ENCODE assay signal across 26 cellular contexts in genomic region chr4:78659665-78660064, GRCh38.
"Had no signal": no experiment of that assay in that cellular context is flagged by ENCODE, and none has a peak within 500 bp of the region (broad histone marks: within the 10 kb centered on the region; RNA-seq: fewer than 3 reads in every experiment).

No MANE protein-coding gene starts in this region.

- H3K36me3 Mint-ChIP-seq: activated naive CD4-positive, alpha-beta T cell treated with anti-CD3 and anti-CD28 coated beads, Interleukin-2, amount 10 ng/mL, durations not matched to agents 7 days and 5 days; natural killer cell had no signal

- FAIRE-seq: endometrium, TTC549 had no signal

- H3K27ac Mint-ChIP-seq: natural killer cell, T-helper 17 cell had no signal

- H3K36me3 ChIP-seq: cardiac muscle cell, left ventricle myocardium inferior, ovary, prostate gland, spleen, thyroid gland, upper lobe of right lung, WERI-Rb-1 had no signal

- H3K27me3 ChIP-seq: body of pancreas, cardiac muscle cell, foreskin keratinocyte, ovary, spleen, thyroid gland, upper lobe of right lung had no signal

- H3K9me3 Mint-ChIP-seq: activated naive CD4-positive, alpha-beta T cell treated with anti-CD3 and anti-CD28 coated beads, Interleukin-2, amount 10 ng/mL, durations not matched to agents 7 days and 5 days had no signal

- H3K27ac ChIP-seq: body of pancreas, cardiac muscle cell, foreskin keratinocyte, left ventricle myocardium inferior, ovary, prostate gland, thyroid gland, upper lobe of right lung, WERI-Rb-1 had no signal

- H3K27me3 Mint-ChIP-seq: activated naive CD4-positive, alpha-beta T cell treated with anti-CD3 and anti-CD28 coated beads, Interleukin-2, amount 10 ng/mL, durations not matched to agents 7 days and 5 days had no signal

- H3K4me1 ChIP-seq: foreskin keratinocyte, prostate gland had no signal

- DNase-seq: activated CD4-positive, alpha-beta T cell treated with anti-CD3 and anti-CD28 coated beads for 1 hour; activated CD4-positive, alpha-beta T cell treated with anti-CD3 and anti-CD28 coated beads, Interleukin-2, amount 50 U/mL, for 1 hour; activated CD8-positive, alpha-beta memory T cell treated with anti-CD3 and anti-CD28 coated beads for 24 hours; activated CD8-positive, alpha-beta memory T cell treated with anti-CD3 and anti-CD28 coated beads, Interleukin-2, amount 50 U/mL, for 4 hours; activated effector memory CD4-positive, alpha-beta T cell treated with Interleukin-2 at 50 U/mL for 16 hours; activated naive CD4-positive, alpha-beta T cell treated with anti-CD3 and anti-CD28 coated beads, Interleukin-2, amount 10 ng/mL, durations not matched to agents 7 days and 5 days; activated T-cell treated with anti-CD3 and anti-CD28 coated beads, Interleukin-2, amount 50 U/mL, for 48 hours; effector CD4-positive, alpha-beta T cell; foreskin keratinocyte; left ventricle myocardium inferior; midbrain; natural killer cell; ovary; spleen; stimulated activated CD4-positive, alpha-beta T cell treated with anti-CD3 and anti-CD28 coated beads, Interleukin-4, amount 100 ng/mL, for 24 hours; stimulated activated naive CD4-positive, alpha-beta T cell treated with Interleukin-2 at 50 U/mL for 16 hours; SW 1271; T-helper 17 cell; thyroid gland; upper lobe of right lung; WERI-Rb-1 had no signal

- H3K4me3 Mint-ChIP-seq: activated naive CD4-positive, alpha-beta T cell treated with anti-CD3 and anti-CD28 coated beads, Interleukin-2, amount 10 ng/mL, durations not matched to agents 7 days and 5 days; natural killer cell; T-helper 17 cell had no signal

- ATAC-seq: body of pancreas, foreskin keratinocyte, natural killer cell, T-helper 17 cell, upper lobe of right lung had no signal

- H3K9me3 ChIP-seq: body of pancreas, left ventricle myocardium inferior, ovary, prostate gland, spleen, thyroid gland, upper lobe of right lung had no signal

- H3K4me3 ChIP-seq: body of pancreas, cardiac muscle cell, left ventricle myocardium inferior, ovary, prostate gland, spleen, thyroid gland, upper lobe of right lung had no signal
